8 cellular contexts compared by ENCODE assay signal in genomic region chr1:225777058-225777582, GRCh38. TPM values are rescaled to one million over a fixed set of nuclear protein-coding genes. Genes with fewer than 3 reads are reported as not detected.
A peak's percentile ranks its signal among the peaks of the same experiment; 100 is the strongest.
DNase-seq lines count a peak whose midpoint lies in the region; ATAC-seq and TF ChIP-seq lines count a peak whose summit lies in the region.

No MANE protein-coding gene starts in this region.

- H3K9me3 Mint-ChIP-seq in stimulated activated naive B cell treated with anti-CD40 and anti-IgM and Interleukin-4, amounts not matched to agents 10 μg/mL and 1 μg/mL and 100 μg/mL, for 72 hours, result no peaks in the 10 kb centered on the region

- H3K36me3 Mint-ChIP-seq in stimulated activated naive B cell treated with anti-CD40 and anti-IgM and Interleukin-4, amounts not matched to agents 10 μg/mL and 1 μg/mL and 100 μg/mL, for 72 hours, result peaks cover 6 to 16% of the 10 kb centered on the region in 2 donors

- peak; percentile 13 for ATAC-seq in GM18505 (IDR thresholded peaks at IDR 0.05; ENCODE audit: unreplicated experiment)
- ATAC-seq in HG02588 (IDR thresholded peaks at IDR 0.05; ENCODE audit: unreplicated experiment), result peak; percentile 14
- ATAC-seq in stimulated activated naive B cell treated with anti-CD40 and anti-IgM and Interleukin-4, amounts not matched to agents 10 μg/mL and 1 μg/mL and 100 μg/mL, for 72 hours (replicated peaks), result peak; percentile 12 to 22
- ATAC-seq in HG03342 (IDR thresholded peaks at IDR 0.05; ENCODE audit: unreplicated experiment), result no peak

- H3K9me3 ChIP-seq in SJSA1 (replicated peaks), result no peaks in the 10 kb centered on the region
- no peaks in the 10 kb centered on the region for H3K9me3 ChIP-seq in right atrium auricular region

- H3K27ac Mint-ChIP-seq in stimulated activated naive B cell treated with anti-CD40 and anti-IgM and Interleukin-4, amounts not matched to agents 10 μg/mL and 1 μg/mL and 100 μg/mL, for 72 hours, result no peak overlapping the region

- H3K4me1 ChIP-seq in SJSA1 (replicated peaks) (peaks cover 60% of the 10 kb centered on the region), right atrium auricular region (peaks cover 0 to 43% of the 10 kb centered on the region in 2 donors)

- H3K27me3 ChIP-seq in SJSA1 (replicated peaks) (no peaks in the 10 kb centered on the region), right atrium auricular region (no peaks in the 10 kb centered on the region)

- DNase-seq in SJSA1 (ENCODE audit: low read depth in 1 of 2, low spot score in 2 of 2) (no peak), right atrium auricular region (ENCODE audit: low spot score) (no peak), HK-2 (ENCODE audit: unreplicated experiment) (no peak), retina (no peak)
- DNase-seq in stimulated activated naive B cell treated with anti-CD40 and anti-IgM and Interleukin-4, amounts not matched to agents 10 μg/mL and 1 μg/mL and 100 μg/mL, for 72 hours, result no peak

- no peak for TF ChIP-seq POLR2A in GM18505 (IDR thresholded peaks at IDR 0.05; ENCODE audit: borderline replicate concordance, extremely low read depth, insufficient read depth, insufficient read length)

- H3K4me3 ChIP-seq in SJSA1 (peak overlapping the region; percentile 63), right atrium auricular region (peak overlapping the region; percentile 36 to 84)

- H3K27ac ChIP-seq in SJSA1 (no peak overlapping the region), right atrium auricular region (peak overlapping the region; percentile 92 to 94)

- peaks cover 13% of the 10 kb centered on the region in 2 donors for H3K4me1 Mint-ChIP-seq in stimulated activated naive B cell treated with anti-CD40 and anti-IgM and Interleukin-4, amounts not matched to agents 10 μg/mL and 1 μg/mL and 100 μg/mL, for 72 hours

- H3K36me3 ChIP-seq in SJSA1 (peaks cover 20% of the 10 kb centered on the region), right atrium auricular region (no peaks in the 10 kb centered on the region)

- H3K27me3 Mint-ChIP-seq in stimulated activated naive B cell treated with anti-CD40 and anti-IgM and Interleukin-4, amounts not matched to agents 10 μg/mL and 1 μg/mL and 100 μg/mL, for 72 hours, result no peaks in the 10 kb centered on the region

- no peak overlapping the region for H3K4me3 Mint-ChIP-seq in stimulated activated naive B cell treated with anti-CD40 and anti-IgM and Interleukin-4, amounts not matched to agents 10 μg/mL and 1 μg/mL and 100 μg/mL, for 72 hours

- no peak for TF ChIP-seq CTCF in right atrium auricular region (IDR thresholded peaks at IDR 0.05)

RNA-seq across cellular contexts. Expression of gene SRP9, which starts 0.5 kb away (rescaled TPM):
- 735 and 762 TPM in 2 replicates for total RNA-seq in SJSA1 (2014; rRNA removed; shearing (Covaris generic))
- 100 to 1,000 TPM; 143 to 216 TPM for total RNA-seq in right atrium auricular region

RNA-seq across cellular contexts. Expression of gene EPHX1, which starts 32.8 kb away (rescaled TPM):
- total RNA-seq in SJSA1 (2014; rRNA removed; shearing (Covaris generic)), result 29.0 and 45.7 TPM in 2 replicates
- total RNA-seq in right atrium auricular region, result 10 to 100 TPM; 57.7 to 66.0 TPM
